1 cellular context compared by ENCODE assay signal in genomic region chr4:140037353-140038030, GRCh38.
TF ChIP-seq lines count a peak whose summit lies in the region.

No MANE protein-coding gene starts in this region.

TF ChIP-seq in K562, 482 proteins besides CTCF, POLR2A, EP300 and RAD21 (continued from another document):
- TF ChIP-seq TFAP4 (CRISPR knock-in tag; IDR thresholded peaks at IDR 0.05; ENCODE audit: borderline replicate concordance), result no peak
TF ChIP-seq in K562: peak in this region for 1.
